ENCODE assay signal across 1 cellular context in genomic region chr1:86156571-86157455, GRCh38.
TF ChIP-seq lines count a peak whose summit lies in the region.

Gene COL24A1, minus strand, starts transcription at chr1:86156772. Its CDS starts 376 bp downstream, at chr1:86156396.

TF ChIP-seq in H1, 55 proteins besides CTCF, POLR2A, EP300 and RAD21 (continued from another document):
- TF ChIP-seq, protein P1, sequence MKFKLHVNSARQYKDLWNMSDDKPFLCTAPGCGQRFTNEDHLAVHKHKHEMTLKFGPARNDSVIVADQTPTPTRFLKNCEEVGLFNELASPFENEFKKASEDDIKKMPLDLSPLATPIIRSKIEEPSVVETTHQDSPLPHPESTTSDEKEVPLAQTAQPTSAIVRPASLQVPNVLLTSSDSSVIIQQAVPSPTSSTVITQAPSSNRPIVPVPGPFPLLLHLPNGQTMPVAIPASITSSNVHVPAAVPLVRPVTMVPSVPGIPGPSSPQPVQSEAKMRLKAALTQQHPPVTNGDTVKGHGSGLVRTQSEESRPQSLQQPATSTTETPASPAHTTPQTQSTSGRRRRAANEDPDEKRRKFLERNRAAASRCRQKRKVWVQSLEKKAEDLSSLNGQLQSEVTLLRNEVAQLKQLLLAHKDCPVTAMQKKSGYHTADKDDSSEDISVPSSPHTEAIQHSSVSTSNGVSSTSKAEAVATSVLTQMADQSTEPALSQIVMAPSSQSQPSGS (IDR thresholded peaks at IDR 0.05; ENCODE audit: low read length) = peak; percentile 87
- TF ChIP-seq SIN3A (conservative IDR thresholded peaks at IDR 0.05 in 1 of 2, IDR thresholded peaks at IDR 0.05 in 1 of 2; ENCODE audit: low read depth in 1 of 2, low read length in 2 of 2) = peak in 1 of 2 experiments; percentile 68; a peak in 1 of 4 replicates
- no peak for TF ChIP-seq RNF2 (IDR thresholded peaks at IDR 0.05; ENCODE audit: borderline replicate concordance, low read depth, low read length, missing control alignments, poor library complexity, severe bottlenecking)
- no peak for TF ChIP-seq KDM5A (IDR thresholded peaks at IDR 0.05; ENCODE audit: low read length)
- 0 out of 2 replicates have a peak, but pooled peaks have one; percentile 25 for TF ChIP-seq TBP (IDR thresholded peaks at IDR 0.05; ENCODE audit: low read depth, low read length)
- peak; percentile 8 for TF ChIP-seq EZH2 (IDR thresholded peaks at IDR 0.05; ENCODE audit: low read depth, low read length, severe bottlenecking)
- TF ChIP-seq SUZ12 (IDR thresholded peaks at IDR 0.05; ENCODE audit: low read length) = peak; percentile 42; the same call in 1 of the 2 replicates
- no peak for TF ChIP-seq SP2 (IDR thresholded peaks at IDR 0.05; ENCODE audit: low read length)
- TF ChIP-seq, protein P2, sequence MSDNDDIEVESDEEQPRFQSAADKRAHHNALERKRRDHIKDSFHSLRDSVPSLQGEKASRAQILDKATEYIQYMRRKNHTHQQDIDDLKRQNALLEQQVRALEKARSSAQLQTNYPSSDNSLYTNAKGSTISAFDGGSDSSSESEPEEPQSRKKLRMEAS (IDR thresholded peaks at IDR 0.05) = no peak; the same call in 1 of the 2 replicates
- no peak for TF ChIP-seq SP4 (IDR thresholded peaks at IDR 0.05; ENCODE audit: low read length)
- TF ChIP-seq KDM4A (IDR thresholded peaks at IDR 0.05; ENCODE audit: low read depth, low read length, severe bottlenecking) = peak; percentile 51
- peak; percentile 6; the same call in 1 of the 2 replicates for TF ChIP-seq JUN (IDR thresholded peaks at IDR 0.05; ENCODE audit: low read depth, low read length)
- TF ChIP-seq GABPA (IDR thresholded peaks at IDR 0.05; ENCODE audit: borderline replicate concordance, insufficient read depth, low read length) = no peak
- TF ChIP-seq RFX5 (IDR thresholded peaks at IDR 0.05; ENCODE audit: borderline replicate concordance, low read depth, low read length) = no peak
- TF ChIP-seq CREB1 (IDR thresholded peaks at IDR 0.05) = peak; percentile 60
- no peak for TF ChIP-seq SP1 (IDR thresholded peaks at IDR 0.05; ENCODE audit: low read depth, low read length)
